Comparison of ENCODE assay signal across 20 cellular contexts in genomic region chr1:173383341-173383740, GRCh38.
"Had no signal": no experiment of that assay in that cellular context is flagged by ENCODE, and none has a peak within 500 bp of the region (broad histone marks: within the 10 kb centered on the region; RNA-seq: fewer than 3 reads in every experiment).

No MANE protein-coding gene starts in this region.

- H3K9me3 Mint-ChIP-seq: activated CD4-positive, alpha-beta memory T cell treated with anti-CD3 and anti-CD28 coated beads for 36 hours; activated naive CD4-positive, alpha-beta T cell treated with anti-CD3 and anti-CD28 coated beads, Interleukin-2, amount 50 U/mL, for 24 hours; naive B cell; neural progenitor cell; stimulated activated naive CD8-positive, alpha-beta T cell treated with anti-CD3 and anti-CD28 coated beads, Interleukin-15, amount 100 ng/mL, for 72 hours had no signal

- H3K36me3 Mint-ChIP-seq: neural progenitor cell had no signal

- H3K27me3 Mint-ChIP-seq: activated CD4-positive, alpha-beta memory T cell treated with anti-CD3 and anti-CD28 coated beads for 36 hours; activated CD4-positive, alpha-beta T cell treated with anti-CD3 and anti-CD28 coated beads for 36 hours; activated CD8-positive, alpha-beta memory T cell treated with anti-CD3 and anti-CD28 coated beads, Interleukin-2, amount 10 ng/mL, durations not matched to agents 7 days and 5 days; activated naive CD4-positive, alpha-beta T cell treated with anti-CD3 and anti-CD28 coated beads, Interleukin-2, amount 50 U/mL, for 24 hours; naive B cell; stimulated activated naive CD8-positive, alpha-beta T cell treated with anti-CD3 and anti-CD28 coated beads, Interleukin-15, amount 100 ng/mL, for 72 hours had no signal

- DNase-seq: activated CD4-positive, alpha-beta memory T cell treated with anti-CD3 and anti-CD28 coated beads for 36 hours; activated CD4-positive, alpha-beta T cell treated with anti-CD3 and anti-CD28 coated beads for 36 hours; activated CD8-positive, alpha-beta memory T cell treated with anti-CD3 and anti-CD28 coated beads, Interleukin-2, amount 10 ng/mL, durations not matched to agents 7 days and 5 days; activated T-cell treated with anti-CD3 and anti-CD28 coated beads, Interleukin-2, amount 50 U/mL, for 1 hour; adrenal gland; brain microvascular endothelial cell; effector CD8-positive, alpha-beta T cell; esophagus squamous epithelium; gastrocnemius medialis; naive B cell; pancreas; sigmoid colon; stimulated activated CD4-positive, alpha-beta T cell treated with anti-CD3 and anti-CD28 coated beads, Interleukin-1b, Interleukin-23, amount 100 ng/mL, for 48 hours; stimulated activated naive CD8-positive, alpha-beta T cell treated with anti-CD3 and anti-CD28 coated beads, Interleukin-15, amount 100 ng/mL, for 72 hours had no signal

- H3K4me3 Mint-ChIP-seq: activated CD4-positive, alpha-beta memory T cell treated with anti-CD3 and anti-CD28 coated beads for 36 hours; activated CD4-positive, alpha-beta T cell treated with anti-CD3 and anti-CD28 coated beads for 36 hours; activated CD8-positive, alpha-beta memory T cell treated with anti-CD3 and anti-CD28 coated beads, Interleukin-2, amount 10 ng/mL, durations not matched to agents 7 days and 5 days; activated naive CD4-positive, alpha-beta T cell treated with anti-CD3 and anti-CD28 coated beads, Interleukin-2, amount 50 U/mL, for 24 hours; naive B cell; neural progenitor cell; stimulated activated naive CD8-positive, alpha-beta T cell treated with anti-CD3 and anti-CD28 coated beads, Interleukin-15, amount 100 ng/mL, for 72 hours; T-helper 1 cell treated with Interleukin-12 subunit alpha and Interleukin-12 subunit beta and Interleukin-4 antibody, amounts not matched to agents 30 μg/mL and 1 μg/mL, for 36 hours had no signal

- FAIRE-seq: endothelial cell of umbilical vein, islet of Langerhans, pancreas had no signal

- H3K27ac Mint-ChIP-seq: activated CD4-positive, alpha-beta memory T cell treated with anti-CD3 and anti-CD28 coated beads for 36 hours; activated CD4-positive, alpha-beta T cell treated with anti-CD3 and anti-CD28 coated beads for 36 hours; activated CD8-positive, alpha-beta memory T cell treated with anti-CD3 and anti-CD28 coated beads, Interleukin-2, amount 10 ng/mL, durations not matched to agents 7 days and 5 days; activated naive CD4-positive, alpha-beta T cell treated with anti-CD3 and anti-CD28 coated beads, Interleukin-2, amount 50 U/mL, for 24 hours; neural progenitor cell; stimulated activated naive CD8-positive, alpha-beta T cell treated with anti-CD3 and anti-CD28 coated beads, Interleukin-15, amount 100 ng/mL, for 72 hours; T-helper 1 cell treated with Interleukin-12 subunit alpha and Interleukin-12 subunit beta and Interleukin-4 antibody, amounts not matched to agents 30 μg/mL and 1 μg/mL, for 36 hours had no signal

- H3K4me1 Mint-ChIP-seq: activated CD4-positive, alpha-beta T cell treated with anti-CD3 and anti-CD28 coated beads for 36 hours; activated CD8-positive, alpha-beta memory T cell treated with anti-CD3 and anti-CD28 coated beads, Interleukin-2, amount 10 ng/mL, durations not matched to agents 7 days and 5 days; activated naive CD4-positive, alpha-beta T cell treated with anti-CD3 and anti-CD28 coated beads, Interleukin-2, amount 50 U/mL, for 24 hours; naive B cell; neural progenitor cell had no signal

- H3K4me3 ChIP-seq: adrenal gland, esophagus squamous epithelium, gastrocnemius medialis, neural progenitor cell, pancreas, sigmoid colon, thoracic aorta had no signal
